Comparison of ENCODE assay signal across 9 cellular contexts in genomic region chr10:28367865-28368541, GRCh38.
DNase-seq lines count a peak whose midpoint lies in the region; ATAC-seq lines count a peak whose summit lies in the region.
"Had no signal": no experiment of that assay in that cellular context is flagged by ENCODE, and none has a peak within 500 bp of the region (broad histone marks: within the 10 kb centered on the region; RNA-seq: fewer than 3 reads in every experiment).

No MANE protein-coding gene starts in this region.

- DNase-seq in T-helper 1 cell = peak; percentile 9 to 90 (median 39)
- DNase-seq in cerebellar cortex (ENCODE audit: low spot score) = peak; percentile 45
- peak; percentile 39 for DNase-seq in stimulated activated CD4-positive, alpha-beta T cell treated with anti-CD3 and anti-CD28 coated beads, Interleukin-2, amount 100 ng/mL, for 4 hours (ENCODE audit: low read depth)
- DNase-seq in AG08396 (ENCODE audit: low spot score) = no peak
- DNase-seq in ecto neural progenitor cell (ENCODE audit: low spot score) = no peak
- no peak for DNase-seq in DMS53 treated with DMSO at 0.1 percent for 48 hours (lab: John Stamatoyannopoulos, UW; ENCODE audit: unreplicated experiment)

- ATAC-seq in GM18907 (IDR thresholded peaks at IDR 0.05; ENCODE audit: unreplicated experiment) (peak; percentile 99), HG02981 (IDR thresholded peaks at IDR 0.05; ENCODE audit: unreplicated experiment) (peak; percentile 96)
- ATAC-seq: Panc1 had no signal

Comparison
In these comparisons a context has a peak if more than half of its experiments do, and no peak if none do; other contexts are left out.
1. DNase-seq: peak in T-helper 1 cell (5 of 5), cerebellar cortex (single experiment) and stimulated activated CD4-positive, alpha-beta T cell treated with anti-CD3 and anti-CD28 coated beads, Interleukin-2, amount 100 ng/mL, for 4 hours (single experiment); none in AG08396 (single experiment), ecto neural progenitor cell (single experiment) and DMS53 treated with DMSO at 0.1 percent for 48 hours (single experiment).